Comparison of ENCODE assay signal across 8 cellular contexts in the genomic region with DNA sequence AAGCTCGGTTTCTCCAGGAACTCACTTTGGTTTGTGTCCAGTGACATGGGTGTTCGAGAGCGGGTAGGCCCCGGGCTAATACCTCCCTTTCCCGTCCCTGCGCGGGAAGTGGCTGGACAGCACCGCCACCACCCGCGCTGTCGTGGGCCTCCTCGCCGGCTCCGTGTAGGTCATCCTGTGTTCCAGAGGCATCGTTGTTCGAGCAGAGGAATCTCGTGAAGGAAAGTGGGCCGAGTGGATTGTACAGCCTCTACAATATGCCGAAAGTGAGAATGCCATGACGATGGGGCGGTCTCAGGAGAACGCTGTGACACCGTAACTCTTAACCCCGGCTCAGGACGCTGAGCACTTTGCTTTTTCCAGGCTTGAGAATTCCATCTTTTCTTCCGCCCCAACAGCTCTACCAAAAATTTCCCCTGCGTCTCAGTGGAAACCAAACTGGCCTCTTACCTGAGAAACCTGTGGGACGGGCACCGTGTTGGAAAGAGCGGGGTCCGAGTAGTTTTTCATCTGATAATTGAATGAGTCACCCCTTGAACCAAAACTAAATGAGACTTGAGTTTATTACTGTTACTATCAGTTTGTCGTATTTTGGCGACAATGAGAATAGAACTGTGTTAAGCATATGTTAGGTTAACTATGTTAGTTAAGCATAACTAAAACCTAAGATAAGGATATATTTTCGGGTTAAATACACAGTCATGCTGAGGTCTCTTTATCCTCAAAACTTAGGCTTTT. TPM values are rescaled to one million over a fixed set of nuclear protein-coding genes. Genes with fewer than 3 reads are reported as not detected.
DNase-seq lines count a peak whose midpoint lies in the region; ATAC-seq and TF ChIP-seq lines count a peak whose summit lies in the region.

No MANE protein-coding gene starts in this region.

- H3K9ac ChIP-seq in Loucy (ENCODE audit: low read depth, low read length, poor library complexity, severe bottlenecking): peak overlapping the region; percentile 83

- H3K4me3 ChIP-seq in Loucy (ENCODE audit: low read length, poor library complexity, severe bottlenecking) (peak overlapping the region; percentile 89), mononuclear cell (ENCODE audit: low read length) (peak overlapping the region; percentile 70)

- H3K36me3 Mint-ChIP-seq in CD14-positive monocyte: peaks cover 11 to 19% of the 10 kb centered on the region in 2 donors
- peaks cover 3% of the 10 kb centered on the region for H3K36me3 Mint-ChIP-seq in chondrocyte (ENCODE audit: low read depth)

- H3K9me2 ChIP-seq in Loucy (replicated peaks; ENCODE audit: low read depth, low read length): no peaks in the 10 kb centered on the region

- H3K4me1 Mint-ChIP-seq in CD14-positive monocyte (peaks cover 44% of the 10 kb centered on the region), chondrocyte (ENCODE audit: low read depth) (peaks cover 62% of the 10 kb centered on the region)

- peaks cover 60% of the 10 kb centered on the region for H3K4me1 ChIP-seq in Loucy (ENCODE audit: insufficient read depth, low read length, poor library complexity, severe bottlenecking)
- H3K4me1 ChIP-seq in mononuclear cell (ENCODE audit: insufficient read depth, low read length): peaks cover 36% of the 10 kb centered on the region

- H3K9me3 ChIP-seq in Loucy (ENCODE audit: insufficient read depth, low read depth, low read length) (no peaks in the 10 kb centered on the region), mononuclear cell (ENCODE audit: low read depth, low read length) (no peaks in the 10 kb centered on the region)

- peak; percentile 17 for ATAC-seq in GM21619 (IDR thresholded peaks at IDR 0.05; ENCODE audit: unreplicated experiment)

- DNase-seq in CD14-positive monocyte (ENCODE audit: low spot score) (no peak), chondrocyte (ENCODE audit: low spot score) (no peak), SIG-M5 treated with dmso at 0.1 percent for 504 hours (lab: John Stamatoyannopoulos, UW; ENCODE audit: unreplicated experiment) (no peak), NCI-H1092 treated with DMSO at 0.1 percent for 48 hours (lab: John Stamatoyannopoulos, UW) (no peak), dermis blood vessel endothelial cell (no peak)

- peaks cover 11% of the 10 kb centered on the region for H3K36me3 ChIP-seq in Loucy (ENCODE audit: insufficient read depth, low read length)

- peak overlapping the region; percentile 97 for H3K4me2 ChIP-seq in Loucy (ENCODE audit: low read depth, low read length, poor library complexity, severe bottlenecking)

- H3F3A ChIP-seq in Loucy (ENCODE audit: low read depth): no peaks in the 10 kb centered on the region

- H3K27me3 Mint-ChIP-seq in CD14-positive monocyte (ENCODE audit: low read depth in 3 of 3): no peaks in the 10 kb centered on the region
- no peaks in the 10 kb centered on the region for H3K27me3 Mint-ChIP-seq in chondrocyte (ENCODE audit: low read depth)

- peaks cover 75% of the 10 kb centered on the region for H3K79me2 ChIP-seq in Loucy (ENCODE audit: insufficient read depth, low read length)

- H3K27me3 ChIP-seq in Loucy (ENCODE audit: insufficient read depth, low read length, poor library complexity, severe bottlenecking) (no peaks in the 10 kb centered on the region), mononuclear cell (ENCODE audit: insufficient read depth, low read length) (no peaks in the 10 kb centered on the region)

- TF ChIP-seq CTCF in CD14-positive monocyte (IDR thresholded peaks at IDR 0.05) (no peak), Loucy (conservative IDR thresholded peaks at IDR 0.05; ENCODE audit: low read length) (no peak), chondrocyte (IDR thresholded peaks at IDR 0.05) (no peak)

- peaks cover 0 to 2% (median 0%) of the 10 kb centered on the region in 7 donors for H3K9me3 Mint-ChIP-seq in CD14-positive monocyte
- H3K9me3 Mint-ChIP-seq in chondrocyte (ENCODE audit: low read depth): no peaks in the 10 kb centered on the region

- peaks cover 53% of the 10 kb centered on the region for H4K20me1 ChIP-seq in Loucy (ENCODE audit: insufficient read depth, low read length, poor library complexity, severe bottlenecking)

- H3K27ac Mint-ChIP-seq in CD14-positive monocyte (peak overlapping the region; percentile 95 to 98 (median 97)), chondrocyte (ENCODE audit: unreplicated experiment) (peak overlapping the region; percentile 100)

- peak overlapping the region; percentile 96 to 97 for H3K4me3 Mint-ChIP-seq in CD14-positive monocyte
- H3K4me3 Mint-ChIP-seq in chondrocyte (ENCODE audit: unreplicated experiment): peak overlapping the region; percentile 97

- intact Hi-C loops in CD14-positive monocyte (cut with micrococcal nuclease): loop anchor here in 1 of 2 donors (1.0 kb wide), 1 partner anchor 340 kb away; no protein-coding TSS in a partner anchor

- H2AFZ ChIP-seq in Loucy (ENCODE audit: low read length): peak overlapping the region; percentile 97

RNA-seq across cellular contexts. Expression of gene EIF2S1, which starts 0.5 kb away (rescaled TPM):
- 100 to 1,000 TPM; 110 to 111 TPM for polyA plus RNA-seq in CD14-positive monocyte
- total RNA-seq in chondrocyte: 88.3 to 91.5 TPM (median 90.5 TPM) in 3 replicates
- total RNA-seq in mononuclear cell: 31.6 TPM
- total RNA-seq in dermis blood vessel endothelial cell: 281 and 287 TPM in 2 replicates

RNA-seq across cellular contexts. Expression of gene ATP6V1D, which starts 1.0 kb away (rescaled TPM):
- 100 to 1,000 TPM in 1 of 2 donors, 10 to 100 TPM in 1; 94.1 to 122 TPM for polyA plus RNA-seq in CD14-positive monocyte
- total RNA-seq in chondrocyte: 72.6 to 77.8 TPM (median 74.9 TPM) in 3 replicates
- total RNA-seq in mononuclear cell: 45.8 TPM
- 68.4 and 84.6 TPM in 2 replicates for total RNA-seq in dermis blood vessel endothelial cell

RNA-seq across cellular contexts. Expression of gene PLEK2, which starts 51.3 kb away (rescaled TPM):
- under 1 TPM in 1 of 2 donors, not detected in 1; 0.20 TPM for polyA plus RNA-seq in CD14-positive monocyte
- total RNA-seq in chondrocyte: not detected in 3 replicates
- total RNA-seq in mononuclear cell: 3.9 TPM
- 1.4 TPM in 2 replicates for total RNA-seq in dermis blood vessel endothelial cell
